In the genomic region with DNA sequence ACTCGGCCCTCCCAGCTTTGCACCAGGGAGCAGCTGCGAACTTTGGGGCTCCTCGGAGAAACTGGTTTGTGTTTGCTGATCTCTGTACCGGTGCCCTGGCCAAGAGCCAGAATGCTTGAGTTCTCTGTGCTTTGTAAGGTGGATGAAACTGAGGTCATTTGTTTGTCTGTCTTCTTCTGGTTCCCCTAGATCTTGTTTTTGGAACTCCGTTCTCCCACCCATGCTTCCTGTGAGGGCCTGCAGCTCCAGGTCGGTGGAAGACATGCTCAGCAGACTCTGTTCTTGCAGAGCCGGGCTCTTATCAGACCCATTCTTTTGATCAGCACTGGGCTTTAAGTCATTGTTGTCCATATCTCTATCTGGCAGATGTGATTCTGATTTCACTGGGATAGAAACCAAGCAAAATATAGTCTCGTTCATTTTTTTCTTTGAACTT, we compare ENCODE assay signal across 11 cellular contexts. TPM values are rescaled to one million over a fixed set of nuclear protein-coding genes. Genes with fewer than 3 reads are reported as not detected.
A peak's percentile ranks its signal among the peaks of the same experiment; 100 is the strongest.
DNase-seq lines count a peak whose midpoint lies in the region; ATAC-seq, FAIRE-seq and TF ChIP-seq lines count a peak whose summit lies in the region.
"Had no signal": no experiment of that assay in that cellular context is flagged by ENCODE, and none has a peak within 500 bp of the region (broad histone marks: within the 10 kb centered on the region; RNA-seq: fewer than 3 reads in every experiment).

No MANE protein-coding gene starts in this region.

- TF ChIP-seq POLR2A in GM12878 (IDR thresholded peaks at IDR 0.05; ENCODE audit: low read depth, low read length) = no peak

- no peak for TF ChIP-seq CTCF in CD14-positive monocyte (IDR thresholded peaks at IDR 0.05)
- TF ChIP-seq CTCF in KMS-11 (conservative IDR thresholded peaks at IDR 0.05; ENCODE audit: low read depth, low read length) = no peak
- TF ChIP-seq CTCF in GM12878 (IDR thresholded peaks at IDR 0.05 in 2 of 3, conservative IDR thresholded peaks at IDR 0.05 in 1 of 3; ENCODE audit: control insufficient read depth in 2 of 3, extremely low read depth in 1 of 3, insufficient read depth in 1 of 3, low read depth in 3 of 3, low read length in 3 of 3) = no peak

- H3K4me3 ChIP-seq in KMS-11 (IDR thresholded peaks at IDR 0.05; ENCODE audit: insufficient read depth, low read depth, low read length) = no peak overlapping the region
- no peak overlapping the region; the same call in 1 of the 2 replicates for H3K4me3 ChIP-seq in GM12878

- POLR2A ChIA-PET in GM12878 (lab: Charles Lee) = no interaction called here

- H3K4me2 ChIP-seq in KMS-11 (no peak overlapping the region), GM12878 (ENCODE audit: control insufficient read depth, insufficient read depth) (peak overlapping the region; percentile 91)

- TF ChIP-seq RAD21 in GM12878 (IDR thresholded peaks at IDR 0.05; ENCODE audit: insufficient read depth, low read depth, low read length) = no peak

- no peak overlapping the region for H3K9ac ChIP-seq in KMS-11
- H3K9ac ChIP-seq in GM12878 (ENCODE audit: control insufficient read depth, insufficient read depth, low read length) = no peak overlapping the region

- H3K4me1 ChIP-seq in KMS-11 (ENCODE audit: low read depth, poor library complexity, severe bottlenecking) (peaks cover 9% of the 10 kb centered on the region), GM12878 (ENCODE audit: control insufficient read depth, insufficient read depth, low read length) (peaks cover 14% of the 10 kb centered on the region)

- H3K4me1 Mint-ChIP-seq in CD14-positive monocyte = peaks cover 24% of the 10 kb centered on the region

- H3K27me3 ChIP-seq in KMS-11 (ENCODE audit: insufficient read depth, low read depth) = no peaks in the 10 kb centered on the region
- H3K27me3 ChIP-seq in GM12878 (replicated peaks in 1 of 2; ENCODE audit: control insufficient read depth in 2 of 2, insufficient read depth in 2 of 2, low read length in 1 of 2) = peaks cover 0 to 2% of the 10 kb centered on the region in 2 experiments; a peak in 1 of 4 replicates

- CTCF ChIA-PET in GM12878 (lab: Yijun Ruan, JAX) = interaction anchor here (1.1 kb wide), 1 partner anchor 29 kb away, joined by 3 read pairs; no protein-coding TSS in a partner anchor

- TF ChIP-seq EP300 in GM12878 (IDR thresholded peaks at IDR 0.05; ENCODE audit: borderline replicate concordance in 1 of 2, control insufficient read depth in 1 of 2, low read depth in 2 of 2, low read length in 2 of 2) = no peak

- 16% methylated on average over 8 of the region's 8 CpGs for WGBS in GM12878 (ENCODE audit: insufficient coverage, insufficient replicate concordance, low lambda C conversion rate, missing lambda C conversion rate)

- in situ Hi-C loops in GM12878 (cut with MboI) = no loop called here

- SMC1A ChIA-PET in GM12878 (lab: Charles Lee; ENCODE audit: uncharacterized antibody, unreplicated experiment) = no interaction called here

- DNase-seq in CD14-positive monocyte (ENCODE audit: low spot score) = no peak
- DNase-seq in GM12878 (ENCODE audit: low read depth, low spot score) = no peak
- peak; percentile 41 for DNase-seq in mucosa of gallbladder (ENCODE audit: low spot score)
- DNase-seq in NCI-H446 (lab: John Stamatoyannopoulos, UW) = no peak
- no peak for DNase-seq in 8988T
- DNase-seq: H7, SW 1271 had no signal

- no peaks in the 10 kb centered on the region for H3K36me3 Mint-ChIP-seq in CD14-positive monocyte

- H3K9me3 Mint-ChIP-seq in CD14-positive monocyte = peaks cover 0 to 8% (median 2%) of the 10 kb centered on the region in 7 donors

- intact Hi-C loops in CD14-positive monocyte (cut with micrococcal nuclease) (no loop called here), GM12878 (cut with micrococcal nuclease; ENCODE audit: unreplicated experiment) (no loop called here)

- no TSS peak for BruUV-seq in GM12878 (replicated peaks; lab: Mats Ljungman, UMichigan)

- no peaks in the 10 kb centered on the region for H3K9me3 ChIP-seq in GM12878 (replicated peaks; ENCODE audit: control insufficient read depth, insufficient read depth, low read length)

- FAIRE-seq in GM12878 (lab: Jason Lieb, UNC) = no peak
- FAIRE-seq: G401.6 had no signal

- H2AFZ ChIP-seq in KMS-11 (ENCODE audit: low read depth) (peak overlapping the region; percentile 95; the same call in 1 of the 2 replicates), GM12878 (ENCODE audit: control insufficient read depth, low read depth, low read length) (no peak overlapping the region)

- H3K36me3 ChIP-seq in KMS-11 (ENCODE audit: insufficient read depth) (no peaks in the 10 kb centered on the region), GM12878 (ENCODE audit: control insufficient read depth in 2 of 2, insufficient read depth in 2 of 2, low read length in 1 of 2) (no peaks in the 10 kb centered on the region)

- H3K79me2 ChIP-seq in KMS-11 (ENCODE audit: insufficient read depth, low read depth) = no peaks in the 10 kb centered on the region
- H3K79me2 ChIP-seq in GM12878 (ENCODE audit: control insufficient read depth, insufficient read depth, low read length) = no peaks in the 10 kb centered on the region

- H3K4me3 Mint-ChIP-seq in CD14-positive monocyte = peak overlapping the region; percentile 83 to 98

- H3K27ac Mint-ChIP-seq in CD14-positive monocyte = peak overlapping the region in 2 of 7 donors; percentile 51 to 65

- H3K27me3 Mint-ChIP-seq in CD14-positive monocyte (ENCODE audit: low read depth in 3 of 3) = peaks cover 29 to 60% (median 43%) of the 10 kb centered on the region in 3 donors

- ATAC-seq in GM12878 (no peak), HG03139 (IDR thresholded peaks at IDR 0.05; ENCODE audit: unreplicated experiment) (no peak), HG03354 (IDR thresholded peaks at IDR 0.05; ENCODE audit: poor library complexity, severe bottlenecking, unreplicated experiment) (no peak)

- RAD21 ChIA-PET in GM12878 (lab: Charles Lee; ENCODE audit: unreplicated experiment) = no interaction called here

- H3K27ac ChIP-seq in KMS-11 (no peak overlapping the region), GM12878 (ENCODE audit: control insufficient read depth, insufficient read depth) (no peak overlapping the region)

- H4K20me1 ChIP-seq in KMS-11 (ENCODE audit: insufficient read depth) (no peaks in the 10 kb centered on the region), GM12878 (ENCODE audit: control insufficient read depth, insufficient read depth) (no peaks in the 10 kb centered on the region)

TF ChIP-seq in GM12878, 131 proteins besides CTCF, POLR2A, EP300 and RAD21:
- no peak for TF ChIP-seq HDAC6 (IDR thresholded peaks at IDR 0.05; ENCODE audit: unreplicated experiment)
- TF ChIP-seq CREM (IDR thresholded peaks at IDR 0.05; ENCODE audit: low read depth) = no peak
- TF ChIP-seq RELA (IDR thresholded peaks at IDR 0.05; ENCODE audit: borderline replicate concordance, partially characterized antibody) = no peak
- no peak for TF ChIP-seq SUPT20H (IDR thresholded peaks at IDR 0.05; ENCODE audit: borderline replicate concordance, control insufficient read depth, low read depth, low read length)
- TF ChIP-seq, protein P1, sequence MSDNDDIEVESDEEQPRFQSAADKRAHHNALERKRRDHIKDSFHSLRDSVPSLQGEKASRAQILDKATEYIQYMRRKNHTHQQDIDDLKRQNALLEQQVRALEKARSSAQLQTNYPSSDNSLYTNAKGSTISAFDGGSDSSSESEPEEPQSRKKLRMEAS (IDR thresholded peaks at IDR 0.05; ENCODE audit: low read depth, low read length) = no peak

RNA-seq across cellular contexts. Expression of a gene that starts 31.4 kb away (rescaled TPM):
- polyA plus RNA-seq in CD14-positive monocyte = not detected
- total RNA-seq in GM12878 (2013; cell fraction: nucleolus; rRNA removed) = not detected in 2 replicates
- not detected in 2 replicates for total RNA-seq in GM12878 (2014; rRNA removed)
- total RNA-seq in GM12878 (2014; rRNA removed; fragmentation: Illumina TruSeq; extraction: Trizol) = not detected in 2 replicates
- 0.13 and 0.28 TPM in 2 replicates for total RNA-seq in GM12878 (2021)
- polyA plus RNA-seq in GM12878 (2011; ENCODE audit: low read depth) = not detected
- polyA plus RNA-seq in GM12878 (2011; rRNA removed) = 0.01 TPM in 1 of 2 replicates, not detected in the other
- polyA plus RNA-seq in GM12878 (2011; cell fraction: cytosol; rRNA removed) = under 0.01 TPM in 2 replicates
- not detected in 2 replicates for polyA plus RNA-seq in GM12878 (2011; cell fraction: nucleus; rRNA removed)
- 0.17 TPM in 1 of 2 replicates, not detected in the other for polyA plus RNA-seq in GM12878 (2012)
- polyA plus RNA-seq in GM12878 (2014; fragmentation: Illumina TruSeq; extraction: Trizol) = not detected in 2 replicates
- polyA plus RNA-seq in GM12878 (2014; fragmentation: Nextera tagmentation; extraction: Ambion mirVana) = not detected
- polyA plus RNA-seq in GM12878 (2014; rRNA removed) = not detected in 2 replicates
- polyA plus RNA-seq in GM12878 (2016; fragmentation: Nextera tagmentation; extraction: Ambion mirVana) = not detected
- not detected in 2 replicates for polyA minus RNA-seq in GM12878 (2011; rRNA and poly(A)+ RNA removed)
- not detected in 2 replicates for polyA minus RNA-seq in GM12878 (2011; cell fraction: cytosol; rRNA and poly(A)+ RNA removed)
- under 0.01 TPM in 1 of 2 replicates, not detected in the other for polyA minus RNA-seq in GM12878 (2011; cell fraction: nucleus; rRNA and poly(A)+ RNA removed)
- total RNA-seq in mucosa of gallbladder = 25.8 TPM

Comparison
In these comparisons a context has a peak if more than half of its experiments do, and no peak if none do; other contexts are left out.
1. RNA of a gene that starts 31.4 kb away (total RNA-seq): 25.8 TPM in mucosa of gallbladder (single experiment); 0.13 to 0.28 TPM in GM12878; every median in the first group is over 10 times any median in the second.